ENCODE assay signal across 2 cellular contexts in the genomic region with DNA sequence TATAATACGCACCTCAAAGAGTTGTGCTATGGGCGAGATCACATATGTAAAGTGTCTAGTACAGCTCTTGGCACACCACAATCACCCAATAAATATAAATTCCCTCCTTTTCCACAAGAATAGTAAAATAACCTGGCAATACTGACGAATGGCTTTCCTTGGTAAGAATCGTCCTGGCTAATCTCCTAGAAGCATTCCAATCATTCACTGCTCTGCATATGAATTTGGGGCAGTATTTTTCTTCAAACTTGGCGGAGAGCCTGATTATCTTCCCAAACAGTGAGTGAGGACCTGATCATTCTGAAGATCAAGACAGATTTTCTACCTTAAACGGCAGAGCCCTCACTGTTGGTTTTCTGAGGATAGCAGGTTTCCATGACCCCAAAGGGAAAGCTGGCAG.
TF ChIP-seq lines count a peak whose summit lies in the region.

No MANE protein-coding gene starts in this region.

TF ChIP-seq in WTC11, 78 proteins besides CTCF, POLR2A, EP300 and RAD21:
- TF ChIP-seq NR2C2 (CRISPR knock-in tag; IDR thresholded peaks at IDR 0.05) = no peak
- TF ChIP-seq MXD4 (CRISPR knock-in tag; IDR thresholded peaks at IDR 0.05; ENCODE audit: borderline replicate concordance) = no peak
- TF ChIP-seq, protein P1, sequence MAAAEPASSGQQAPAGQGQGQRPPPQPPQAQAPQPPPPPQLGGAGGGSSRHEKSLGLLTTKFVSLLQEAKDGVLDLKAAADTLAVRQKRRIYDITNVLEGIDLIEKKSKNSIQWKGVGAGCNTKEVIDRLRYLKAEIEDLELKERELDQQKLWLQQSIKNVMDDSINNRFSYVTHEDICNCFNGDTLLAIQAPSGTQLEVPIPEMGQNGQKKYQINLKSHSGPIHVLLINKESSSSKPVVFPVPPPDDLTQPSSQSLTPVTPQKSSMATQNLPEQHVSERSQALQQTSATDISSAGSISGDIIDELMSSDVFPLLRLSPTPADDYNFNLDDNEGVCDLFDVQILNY (CRISPR knock-in tag; IDR thresholded peaks at IDR 0.05) = no peak
- TF ChIP-seq AFF4 (CRISPR knock-in tag; IDR thresholded peaks at IDR 0.05; ENCODE audit: borderline replicate concordance) = no peak
- no peak for TF ChIP-seq ZNF219 (CRISPR knock-in tag; IDR thresholded peaks at IDR 0.05; ENCODE audit: borderline replicate concordance)
- TF ChIP-seq GABPB1 (CRISPR knock-in tag; IDR thresholded peaks at IDR 0.05) = no peak
- no peak for TF ChIP-seq GRHL2 (CRISPR knock-in tag; IDR thresholded peaks at IDR 0.05; ENCODE audit: insufficient replicate concordance, severe bottlenecking)
- TF ChIP-seq USF1 (CRISPR knock-in tag; IDR thresholded peaks at IDR 0.05) = no peak
- no peak for TF ChIP-seq HMGA2 (CRISPR knock-in tag; IDR thresholded peaks at IDR 0.05)
- no peak for TF ChIP-seq ZNF121 (CRISPR knock-in tag; IDR thresholded peaks at IDR 0.05)

TF ChIP-seq in H1, 55 proteins besides CTCF, POLR2A, EP300 and RAD21:
- TF ChIP-seq BCL11A (IDR thresholded peaks at IDR 0.05; ENCODE audit: low read depth in 2 of 2, low read length in 2 of 2) = no peak
- TF ChIP-seq RFX5 (IDR thresholded peaks at IDR 0.05; ENCODE audit: borderline replicate concordance, low read depth, low read length) = no peak
- no peak for TF ChIP-seq POLR2AphosphoS5 (IDR thresholded peaks at IDR 0.05; ENCODE audit: low read depth, low read length)
- TF ChIP-seq SIX5 (IDR thresholded peaks at IDR 0.05; ENCODE audit: low read depth, low read length) = no peak
- TF ChIP-seq KDM5A (IDR thresholded peaks at IDR 0.05; ENCODE audit: low read length) = no peak
- no peak for TF ChIP-seq ZNF274 (IDR thresholded peaks at IDR 0.05; ENCODE audit: borderline replicate concordance, extremely low read depth, low read length)
- no peak for TF ChIP-seq YY1 (IDR thresholded peaks at IDR 0.05; ENCODE audit: low read depth, low read length)
- no peak for TF ChIP-seq RBBP5 (IDR thresholded peaks at IDR 0.05; ENCODE audit: borderline replicate concordance, low read depth, low read length)
- TF ChIP-seq POU5F1 (IDR thresholded peaks at IDR 0.05; ENCODE audit: low read depth, low read length) = no peak
- no peak for TF ChIP-seq TEAD4 (IDR thresholded peaks at IDR 0.05; ENCODE audit: low read depth, low read length)
- no peak for TF ChIP-seq BACH1 (IDR thresholded peaks at IDR 0.05; ENCODE audit: low read length)
- TF ChIP-seq SIN3A (conservative IDR thresholded peaks at IDR 0.05 in 1 of 2, IDR thresholded peaks at IDR 0.05 in 1 of 2; ENCODE audit: low read depth in 1 of 2, low read length in 2 of 2) = no peak
- TF ChIP-seq KDM4A (IDR thresholded peaks at IDR 0.05; ENCODE audit: low read depth, low read length, severe bottlenecking) = no peak
